In the genomic region with DNA sequence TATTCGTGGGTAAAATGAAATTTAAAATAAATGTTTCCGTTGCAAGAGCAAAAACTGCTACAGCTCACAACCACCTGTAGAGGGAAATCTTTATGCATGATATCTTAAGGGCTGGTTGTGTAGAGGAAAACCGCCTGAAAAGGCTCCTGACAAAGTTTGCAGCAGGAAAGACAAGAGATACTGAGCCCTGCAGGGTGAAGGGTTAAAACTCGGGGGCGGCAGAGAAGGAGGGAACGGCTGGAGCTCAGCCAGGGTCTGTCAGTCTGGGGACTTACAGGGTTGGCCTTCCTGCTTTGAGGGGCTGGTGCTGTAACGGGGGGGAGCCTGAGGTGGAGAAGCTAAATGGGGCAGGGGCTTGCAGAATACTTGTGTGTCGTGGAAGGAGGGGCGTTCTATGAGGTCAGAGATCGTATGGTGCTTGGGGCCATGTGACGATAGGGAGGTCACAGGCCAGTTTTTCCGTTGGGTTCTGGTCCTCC, we compare ENCODE assay signal across 13 cellular contexts.
DNase-seq lines count a peak whose midpoint lies in the region; ATAC-seq and TF ChIP-seq lines count a peak whose summit lies in the region.
"Had no signal": no experiment of that assay in that cellular context is flagged by ENCODE, and none has a peak within 500 bp of the region (broad histone marks: within the 10 kb centered on the region; RNA-seq: fewer than 3 reads in every experiment).

No MANE protein-coding gene starts in this region.

- no peaks in the 10 kb centered on the region for H4K20me1 ChIP-seq in OCI-LY1 (ENCODE audit: insufficient read depth, low read length)

- TF ChIP-seq CTCF in GM06990 (IDR thresholded peaks at IDR 0.05; ENCODE audit: insufficient read depth, low read length, poor library complexity, severe bottlenecking) (peak; percentile 4), OCI-LY1 (IDR thresholded peaks at IDR 0.05; ENCODE audit: low read length) (peak; percentile 27), neural crest cell (conservative IDR thresholded peaks at IDR 0.05) (peak; percentile 48)

- H3K4me3 ChIP-seq in GM06990 (replicated peaks; ENCODE audit: low read depth, low read length) (no peak overlapping the region), OCI-LY1 (ENCODE audit: low read depth, low read length, poor library complexity, severe bottlenecking) (no peak overlapping the region), endocrine pancreas (ENCODE audit: control insufficient read depth, insufficient read depth, low read length) (peak overlapping the region; percentile 85)
- H3K4me3 ChIP-seq: mucosa of descending colon had no signal

- H3F3A ChIP-seq in OCI-LY1 (ENCODE audit: insufficient read depth, low read length): no peaks in the 10 kb centered on the region

- H3K36me3 ChIP-seq in GM06990 (ENCODE audit: control insufficient read depth, insufficient read depth, low read length) (no peaks in the 10 kb centered on the region), OCI-LY1 (ENCODE audit: insufficient read depth, low read length) (no peaks in the 10 kb centered on the region), endocrine pancreas (ENCODE audit: control insufficient read depth, insufficient read depth, low read length) (no peaks in the 10 kb centered on the region)

- no peak overlapping the region for H3K27ac ChIP-seq in OCI-LY1 (ENCODE audit: low read depth, low read length, poor library complexity, severe bottlenecking)
- H3K27ac ChIP-seq: epithelial cell of prostate had no signal

- intact Hi-C loops in activated T-helper 1 cell treated with anti-CD3 and anti-CD28 coated beads, Interleukin-12 subunit alpha, Interleukin-12 subunit beta, Interleukin-2, Interleukin-4 antibody, amounts not matched to agents 30 ng/mL and 10 ng/mL and 1 ng/mL, durations not matched to agents 14 hours and 24 hours and 36 hours (cut with micrococcal nuclease): loop anchor here (2.0 kb wide), 1 partner anchor 15 kb away; no protein-coding TSS in a partner anchor

- H3K27me3 ChIP-seq in GM06990 (replicated peaks; ENCODE audit: control insufficient read depth, insufficient read depth, low read length) (peaks cover 5% of the 10 kb centered on the region), OCI-LY1 (ENCODE audit: insufficient read depth, low read length) (0 out of 2 replicates have a peak, but pooled peaks cover 9% of the 10 kb centered on the region), endocrine pancreas (ENCODE audit: control insufficient read depth, insufficient read depth, low read length) (no peaks in the 10 kb centered on the region)

- peaks cover 5% of the 10 kb centered on the region for H3K36me3 Mint-ChIP-seq in neural crest cell (ENCODE audit: low read depth)
- no peaks in the 10 kb centered on the region for H3K36me3 Mint-ChIP-seq in activated T-helper 1 cell treated with anti-CD3 and anti-CD28 coated beads, Interleukin-12 subunit alpha, Interleukin-12 subunit beta, Interleukin-2, Interleukin-4 antibody, amounts not matched to agents 30 ng/mL and 10 ng/mL and 1 ng/mL, durations not matched to agents 14 hours and 24 hours and 36 hours (ENCODE audit: low read depth)

- H3K9ac ChIP-seq in OCI-LY1 (ENCODE audit: low read length) (no peak overlapping the region), endocrine pancreas (ENCODE audit: control insufficient read depth, insufficient read depth, low read length) (no peak overlapping the region)

- H3K9me3 ChIP-seq in OCI-LY1 (ENCODE audit: low read length) (no peaks in the 10 kb centered on the region), endocrine pancreas (ENCODE audit: control insufficient read depth, low read length) (no peaks in the 10 kb centered on the region)
- H3K9me3 ChIP-seq: mucosa of descending colon had no signal

- no peaks in the 10 kb centered on the region for H3K27me3 Mint-ChIP-seq in neural crest cell (ENCODE audit: low read depth)
- peaks cover 68% of the 10 kb centered on the region for H3K27me3 Mint-ChIP-seq in activated T-helper 1 cell treated with anti-CD3 and anti-CD28 coated beads, Interleukin-12 subunit alpha, Interleukin-12 subunit beta, Interleukin-2, Interleukin-4 antibody, amounts not matched to agents 30 ng/mL and 10 ng/mL and 1 ng/mL, durations not matched to agents 14 hours and 24 hours and 36 hours (ENCODE audit: insufficient read depth)

- H3K79me2 ChIP-seq in OCI-LY1 (ENCODE audit: insufficient read depth, low read length): no peaks in the 10 kb centered on the region

- peak overlapping the region; percentile 90 for H3K4me3 Mint-ChIP-seq in neural crest cell
- H3K4me3 Mint-ChIP-seq in activated T-helper 1 cell treated with anti-CD3 and anti-CD28 coated beads, Interleukin-12 subunit alpha, Interleukin-12 subunit beta, Interleukin-2, Interleukin-4 antibody, amounts not matched to agents 30 ng/mL and 10 ng/mL and 1 ng/mL, durations not matched to agents 14 hours and 24 hours and 36 hours: no peak overlapping the region

- no peaks in the 10 kb centered on the region for H3K9me2 ChIP-seq in OCI-LY1 (ENCODE audit: low read depth, low read length)

- no peak for ATAC-seq in HG03025 (IDR thresholded peaks at IDR 0.05; ENCODE audit: low FRiP score, unreplicated experiment)
- ATAC-seq: mucosa of descending colon; stimulated activated naive CD8-positive, alpha-beta T cell treated with anti-CD3 and anti-CD28 coated beads, Interleukin-15, amount 100 ng/mL, for 72 hours had no signal

- no peaks in the 10 kb centered on the region for H3K9me3 Mint-ChIP-seq in neural crest cell
- no peaks in the 10 kb centered on the region for H3K9me3 Mint-ChIP-seq in activated T-helper 1 cell treated with anti-CD3 and anti-CD28 coated beads, Interleukin-12 subunit alpha, Interleukin-12 subunit beta, Interleukin-2, Interleukin-4 antibody, amounts not matched to agents 30 ng/mL and 10 ng/mL and 1 ng/mL, durations not matched to agents 14 hours and 24 hours and 36 hours
- H3K9me3 Mint-ChIP-seq: stimulated activated naive CD8-positive, alpha-beta T cell treated with anti-CD3 and anti-CD28 coated beads, Interleukin-15, amount 100 ng/mL, for 72 hours had no signal

- H3K4me1 Mint-ChIP-seq in neural crest cell: peaks cover 83% of the 10 kb centered on the region
- H3K4me1 Mint-ChIP-seq in activated T-helper 1 cell treated with anti-CD3 and anti-CD28 coated beads, Interleukin-12 subunit alpha, Interleukin-12 subunit beta, Interleukin-2, Interleukin-4 antibody, amounts not matched to agents 30 ng/mL and 10 ng/mL and 1 ng/mL, durations not matched to agents 14 hours and 24 hours and 36 hours (ENCODE audit: low read depth): peaks cover 7% of the 10 kb centered on the region

- H2AFZ ChIP-seq in OCI-LY1 (ENCODE audit: low read length): no peak overlapping the region

- H3K27ac Mint-ChIP-seq in neural crest cell (ENCODE audit: unreplicated experiment): peak overlapping the region; percentile 86
- no peak overlapping the region for H3K27ac Mint-ChIP-seq in activated T-helper 1 cell treated with anti-CD3 and anti-CD28 coated beads, Interleukin-12 subunit alpha, Interleukin-12 subunit beta, Interleukin-2, Interleukin-4 antibody, amounts not matched to agents 30 ng/mL and 10 ng/mL and 1 ng/mL, durations not matched to agents 14 hours and 24 hours and 36 hours
- H3K27ac Mint-ChIP-seq: stimulated activated naive CD8-positive, alpha-beta T cell treated with anti-CD3 and anti-CD28 coated beads, Interleukin-15, amount 100 ng/mL, for 72 hours had no signal

- H3K4me1 ChIP-seq in OCI-LY1 (ENCODE audit: insufficient read depth, low read length, severe bottlenecking): peaks cover 3% of the 10 kb centered on the region
- peaks cover 6% of the 10 kb centered on the region for H3K4me1 ChIP-seq in endocrine pancreas (ENCODE audit: control insufficient read depth, insufficient read depth, low read length)

- no peak overlapping the region for H3K4me2 ChIP-seq in OCI-LY1 (ENCODE audit: low read length)

- DNase-seq in GM06990 (ENCODE audit: extremely low read depth, insufficient read length) (no peak), neural crest cell (ENCODE audit: low read depth, low spot score) (peak; percentile 50), NOMO-1 treated with dmso at 0.1 percent for 144 hours (lab: John Stamatoyannopoulos, UW; ENCODE audit: unreplicated experiment) (no peak), AML-193 (lab: John Stamatoyannopoulos, UW) (no peak)
- no peak for DNase-seq in activated T-helper 1 cell treated with anti-CD3 and anti-CD28 coated beads, Interleukin-12 subunit alpha, Interleukin-12 subunit beta, Interleukin-2, Interleukin-4 antibody, amounts not matched to agents 30 ng/mL and 10 ng/mL and 1 ng/mL, durations not matched to agents 14 hours and 24 hours and 36 hours (ENCODE audit: low spot score)
- DNase-seq: activated effector memory CD4-positive, alpha-beta T cell treated with Interleukin-2 at 50 U/mL for 16 hours; mucosa of descending colon; NCI-H748 treated with DMSO at 0.1 percent for 48 hours; stimulated activated naive CD8-positive, alpha-beta T cell treated with anti-CD3 and anti-CD28 coated beads, Interleukin-15, amount 100 ng/mL, for 72 hours had no signal
